In the genomic region with DNA sequence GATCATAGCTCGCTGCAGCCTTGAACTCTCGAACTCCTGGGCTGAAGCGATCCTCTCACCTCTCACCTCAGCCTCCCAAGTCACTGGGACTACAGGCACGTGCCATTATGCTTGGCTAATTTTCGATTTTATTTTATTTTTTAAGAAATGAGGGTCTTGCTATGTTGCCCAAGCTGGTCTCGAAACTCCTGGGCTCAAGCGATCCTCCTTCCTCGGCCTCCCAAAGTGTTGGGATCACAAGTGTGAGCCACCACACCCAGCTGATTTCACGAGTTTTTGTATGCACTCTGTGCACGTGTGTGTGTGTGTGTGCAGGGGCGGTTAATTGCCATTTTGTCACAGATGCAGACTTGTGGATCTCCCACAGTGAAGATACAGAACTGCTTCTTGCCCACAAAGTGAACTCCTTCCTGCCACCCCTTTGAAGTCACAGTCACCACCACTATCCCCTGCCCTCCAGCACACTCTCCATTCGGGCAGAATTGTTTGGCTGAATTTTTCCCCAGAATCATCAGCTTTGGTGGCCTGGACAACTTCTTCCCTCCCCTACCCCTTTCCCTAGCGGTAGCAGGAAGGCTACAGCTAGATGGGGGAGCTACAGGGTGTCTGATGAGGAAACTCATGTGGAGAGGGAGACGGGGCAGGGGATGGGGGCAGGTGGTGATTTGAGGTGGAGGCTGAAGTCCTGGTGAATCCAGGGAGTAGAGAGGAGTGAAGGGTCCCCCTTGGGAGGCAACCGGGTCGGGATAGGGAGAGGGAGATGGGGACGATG, we compare ENCODE assay signal across 16 cellular contexts. TPM values are rescaled to one million over a fixed set of nuclear protein-coding genes. Genes with fewer than 3 reads are reported as not detected.
DNase-seq lines count a peak whose midpoint lies in the region; ATAC-seq, FAIRE-seq and TF ChIP-seq lines count a peak whose summit lies in the region.
"Had no signal": no experiment of that assay in that cellular context is flagged by ENCODE, and none has a peak within 500 bp of the region (broad histone marks: within the 10 kb centered on the region; RNA-seq: fewer than 3 reads in every experiment).

No MANE protein-coding gene starts in this region.

- 62 to 66% methylated on average over 5 to 13 of the region's 17 CpGs for WGBS in gastroesophageal sphincter (ENCODE audit: low coverage in 1 of 2), 2 donors
- 58 to 62% methylated on average over 17 of the region's 17 CpGs for WGBS in pancreas, 2 donors

- H3K27me3 ChIP-seq in H7 (ENCODE audit: control insufficient read depth, insufficient read depth, low read length) (peaks cover 12% of the 10 kb centered on the region; the same call in 1 of the 2 replicates), PC-9 (ENCODE audit: insufficient read depth, low read depth) (peaks cover 16% of the 10 kb centered on the region), gastroesophageal sphincter (peaks cover 92% of the 10 kb centered on the region), pancreas (no peaks in the 10 kb centered on the region)

- no peaks in the 10 kb centered on the region for H3K79me2 ChIP-seq in PC-9 (ENCODE audit: low read depth)

- CTCF ChIA-PET in PC-9 (lab: Charles Lee), result interaction anchor here (0.5 to 1.0 kb wide), 3 partner anchors 8 to 324 kb away, joined by 3 to 8 read pairs (median 3); no protein-coding TSS in a partner anchor

- peak overlapping the region; percentile 43 for H3K4me3 ChIP-seq in H7 (ENCODE audit: insufficient read depth, low read depth, low read length)
- no peak overlapping the region for H3K4me3 ChIP-seq in PC-9
- no peak overlapping the region for H3K4me3 ChIP-seq in gastroesophageal sphincter
- peak overlapping the region in 2 of 4 donors; percentile 34 to 38 for H3K4me3 ChIP-seq in pancreas
- H3K4me3 ChIP-seq: GM23248 had no signal

- no peak for TF ChIP-seq POLR2A in gastroesophageal sphincter (IDR thresholded peaks at IDR 0.05)

- H3K27ac ChIP-seq in PC-9, result no peak overlapping the region
- no peak overlapping the region for H3K27ac ChIP-seq in gastroesophageal sphincter
- peak overlapping the region; percentile 42 to 71 (median 58) for H3K27ac ChIP-seq in pancreas
- H3K27ac ChIP-seq: GM23248, SK-N-MC, spleen, VCaP had no signal

- no peaks in the 10 kb centered on the region for H3F3A ChIP-seq in PC-9 (ENCODE audit: insufficient read depth, low read depth)

- DNase-seq in H7 (peak; percentile 43), PC-9 (no peak), pancreas (peak in 1 of 6 donors; percentile 27), hepatic stellate cell (ENCODE audit: low spot score) (no peak), NCI-H345 treated with DMSO at 0.1 percent for 48 hours (lab: John Stamatoyannopoulos, UW; ENCODE audit: unreplicated experiment) (no peak), NCI-H774 (lab: John Stamatoyannopoulos, UW) (no peak)
- DNase-seq in stimulated activated CD4-positive, alpha-beta T cell treated with anti-CD3 and anti-CD28 coated beads, Interleukin-4, amount 100 ng/mL, for 24 hours, result no peak
- DNase-seq: amniotic stem cell, dermis blood vessel endothelial cell, MM.1S, NCI-H2107, spleen had no signal

- ATAC-seq in gastroesophageal sphincter (peak; percentile 19), pancreas (no peak)

- H3K36me3 ChIP-seq in H7 (replicated peaks; ENCODE audit: control insufficient read depth, insufficient read depth, low read length), result no peaks in the 10 kb centered on the region
- no peaks in the 10 kb centered on the region for H3K36me3 ChIP-seq in PC-9 (ENCODE audit: low read depth)
- no peaks in the 10 kb centered on the region for H3K36me3 ChIP-seq in gastroesophageal sphincter
- H3K36me3 ChIP-seq in pancreas, result no peaks in the 10 kb centered on the region
- H3K36me3 ChIP-seq: spleen had no signal

- TF ChIP-seq CTCF in PC-9 (conservative IDR thresholded peaks at IDR 0.05) (no peak), gastroesophageal sphincter (IDR thresholded peaks at IDR 0.05) (no peak), pancreas (IDR thresholded peaks at IDR 0.05) (no peak)

- no peaks in the 10 kb centered on the region for H3K9me2 ChIP-seq in PC-9 (ENCODE audit: insufficient read depth)

- H4K20me1 ChIP-seq in PC-9 (ENCODE audit: insufficient read depth), result no peaks in the 10 kb centered on the region

- FAIRE-seq in pancreas (lab: Jason Lieb, UNC), result no peak

- intact Hi-C loops in PC-9 (cut with micrococcal nuclease; ENCODE audit: unreplicated experiment) (no loop called here), pancreas (cut with DNase I) (no loop called here)

- POLR2A ChIA-PET in PC-9 (lab: Charles Lee; ENCODE audit: unreplicated experiment), result interaction anchor here (0.6 kb wide), 1 partner anchor 331 kb away, joined by 3 read pairs; no protein-coding TSS in a partner anchor

- H3K4me1 ChIP-seq in PC-9 (replicated peaks; ENCODE audit: insufficient read depth), result no peaks in the 10 kb centered on the region
- H3K4me1 ChIP-seq in gastroesophageal sphincter, result peaks cover 0 to 19% (median 8%) of the 10 kb centered on the region in 3 donors
- peaks cover 4 to 6% (median 5%) of the 10 kb centered on the region in 3 donors for H3K4me1 ChIP-seq in pancreas

- H2AFZ ChIP-seq in PC-9, result no peak overlapping the region
- H2AFZ ChIP-seq: GM23248 had no signal

- BruUV-seq in PC-9 (replicated peaks; lab: Mats Ljungman, UMichigan), result TSS peak; percentile 95

- H3K9me3 ChIP-seq in PC-9 (ENCODE audit: insufficient read depth, low read depth) (no peaks in the 10 kb centered on the region), gastroesophageal sphincter (no peaks in the 10 kb centered on the region), pancreas (no peaks in the 10 kb centered on the region)

- H3K4me2 ChIP-seq in PC-9, result peak overlapping the region; percentile 31; the same call in 1 of the 2 replicates

- TF ChIP-seq EP300 in gastroesophageal sphincter (IDR thresholded peaks at IDR 0.05), result no peak

RNA-seq across cellular contexts. Expression of a gene that starts 59.6 kb away (rescaled TPM):
- 1.4 and 2.5 TPM in 2 replicates for total RNA-seq in H7 (2014; rRNA removed; shearing (Covaris generic))
- 0.20 and 0.48 TPM in 2 replicates for total RNA-seq in PC-9 (2021)
- total RNA-seq in gastroesophageal sphincter, result not detected
- total RNA-seq in pancreas, result 1 to 10 TPM in 2 of 6 donors, under 1 TPM in 4; 0.47 to 1.6 (median 0.65) TPM
- 1 to 10 TPM in 1 of 2 donors, under 1 TPM in 1; 0.30 to 1.2 TPM for polyA plus RNA-seq in pancreas
- total RNA-seq: dermis blood vessel endothelial cell had no signal
- polyA plus RNA-seq: GM23248 had no signal

Comparison
In these comparisons a context has a peak if more than half of its experiments do, and no peak if none do; other contexts are left out.
1. H3K27ac ChIP-seq: peak in pancreas (4 of 4); none in PC-9 (single experiment) and gastroesophageal sphincter (0 of 4).